Comparison of ENCODE assay signal across 29 cellular contexts in the genomic region with DNA sequence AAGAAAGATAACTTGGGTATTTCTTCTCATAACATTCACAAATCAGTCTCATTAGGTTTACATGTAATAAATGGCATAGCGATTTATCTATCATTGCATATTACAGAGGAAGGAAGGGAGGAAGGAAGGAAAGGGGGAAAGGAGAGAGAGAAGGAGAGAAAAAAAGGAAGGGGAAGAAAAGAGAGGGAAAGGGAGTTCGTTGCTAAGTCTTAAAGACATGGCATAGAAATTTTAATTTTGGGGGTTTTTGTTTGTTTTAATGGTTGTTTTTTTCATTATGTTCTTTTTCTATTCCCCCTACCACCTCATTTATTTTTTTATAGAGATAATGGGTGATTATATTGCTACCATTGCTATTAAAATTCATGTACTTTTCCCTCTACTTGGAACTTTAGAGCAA.
"Had no signal": no experiment of that assay in that cellular context is flagged by ENCODE, and none has a peak within 500 bp of the region (broad histone marks: within the 10 kb centered on the region; RNA-seq: fewer than 3 reads in every experiment).

No MANE protein-coding gene starts in this region.

- H3K36me3 ChIP-seq: stomach, suprapubic skin, thoracic aorta, thyroid gland, tibial artery, tibial nerve, transverse colon, upper lobe of left lung, upper lobe of right lung, uterus, vagina had no signal

- H3K27ac ChIP-seq: stomach, suprapubic skin, testis, thoracic aorta, thyroid gland, tibial artery, tibial nerve, transverse colon, upper lobe of left lung, upper lobe of right lung, uterus, vagina had no signal

- H3K9me3 Mint-ChIP-seq: stimulated activated memory B cell treated with anti-CD40 and anti-IgM and Interleukin-4, amounts not matched to agents 10 μg/mL and 1 μg/mL and 100 μg/mL, for 72 hours; stimulated activated naive B cell treated with anti-CD40 and anti-IgM and Interleukin-4, amounts not matched to agents 10 μg/mL and 1 μg/mL and 100 μg/mL, for 72 hours; stimulated activated naive CD8-positive, alpha-beta T cell treated with anti-CD3 and anti-CD28 coated beads, Interleukin-15, amount 100 ng/mL, for 72 hours; type B pancreatic cell had no signal

- H3K36me3 Mint-ChIP-seq: stimulated activated effector memory CD8-positive, alpha-beta T cell treated with anti-CD3 and anti-CD28 coated beads, Interleukin-12 subunit alpha, Interleukin-12 subunit beta, amount 100 ng/mL, for 72 hours; stimulated activated memory B cell treated with anti-CD40 and anti-IgM and Interleukin-4, amounts not matched to agents 10 μg/mL and 1 μg/mL and 100 μg/mL, for 72 hours; stimulated activated naive B cell treated with anti-CD40 and anti-IgM and Interleukin-4, amounts not matched to agents 10 μg/mL and 1 μg/mL and 100 μg/mL, for 72 hours; type B pancreatic cell had no signal

- H3K27me3 Mint-ChIP-seq: stimulated activated memory B cell treated with anti-CD40 and anti-IgM and Interleukin-4, amounts not matched to agents 10 μg/mL and 1 μg/mL and 100 μg/mL, for 72 hours; stimulated activated naive B cell treated with anti-CD40 and anti-IgM and Interleukin-4, amounts not matched to agents 10 μg/mL and 1 μg/mL and 100 μg/mL, for 72 hours; stimulated activated naive CD8-positive, alpha-beta T cell treated with anti-CD3 and anti-CD28 coated beads, Interleukin-15, amount 100 ng/mL, for 72 hours; stimulated activated naive CD8-positive, alpha-beta T cell treated with anti-CD3 and anti-CD28 coated beads, Interleukin-15, Interleukin-2, amounts not matched to agents 100 ng/mL and 50 ng/mL, for 24 hours; type B pancreatic cell had no signal

- H3K9me3 ChIP-seq: stomach, suprapubic skin, testis, thoracic aorta, thyroid gland, tibial artery, tibial nerve, transverse colon, upper lobe of left lung, upper lobe of right lung, uterus, vagina had no signal

- DNase-seq: stimulated activated CD4-positive, alpha-beta T cell treated with anti-CD3 and anti-CD28 coated beads, Interleukin-2, amount 100 ng/mL, for 48 hours; stimulated activated CD4-positive, alpha-beta T cell treated with anti-CD3 and anti-CD28 coated beads, Interleukin-4, amount 100 ng/mL, for 1 hour; stimulated activated CD4-positive, alpha-beta T cell treated with anti-CD3 and anti-CD28 coated beads, Interleukin-4, amount 100 ng/mL, for 24 hours; stimulated activated CD4-positive, alpha-beta T cell treated with anti-CD3 and anti-CD28 coated beads, Interleukin-4, amount 100 ng/mL, for 4 hours; stimulated activated CD8-positive, alpha-beta memory T cell treated with anti-CD3 and anti-CD28 coated beads, Interleukin-4, amount 100 ng/mL, for 48 hours; stimulated activated naive B cell treated with anti-CD40 and anti-IgM and Interleukin-4, amounts not matched to agents 10 μg/mL and 1 μg/mL and 100 μg/mL, for 72 hours; stimulated activated naive CD4-positive, alpha-beta T cell; stimulated activated naive CD4-positive, alpha-beta T cell treated with Interleukin-2 at 50 U/mL for 16 hours; stimulated activated naive CD8-positive, alpha-beta T cell treated with anti-CD3 and anti-CD28 coated beads, Interleukin-15, amount 100 ng/mL, for 72 hours; stimulated activated naive CD8-positive, alpha-beta T cell treated with anti-CD3 and anti-CD28 coated beads, Interleukin-15, Interleukin-2, amounts not matched to agents 100 U/mL and 50 U/mL, for 24 hours; stomach; substantia nigra; testis; thyroid gland; tibial artery; transverse colon; trophoblast cell; upper lobe of left lung; upper lobe of right lung; uterus had no signal

- FAIRE-seq: urothelium cell line had no signal

- H3K4me3 ChIP-seq: stomach, suprapubic skin, testis, thoracic aorta, thyroid gland, tibial artery, tibial nerve, transverse colon, upper lobe of left lung, upper lobe of right lung, uterus, vagina had no signal

- H3K4me3 Mint-ChIP-seq: stimulated activated effector memory CD8-positive, alpha-beta T cell treated with anti-CD3 and anti-CD28 coated beads, Interleukin-12 subunit alpha, Interleukin-12 subunit beta, amount 100 ng/mL, for 72 hours; stimulated activated memory B cell treated with anti-CD40 and anti-IgM and Interleukin-4, amounts not matched to agents 10 μg/mL and 1 μg/mL and 100 μg/mL, for 72 hours; stimulated activated naive B cell treated with anti-CD40 and anti-IgM and Interleukin-4, amounts not matched to agents 10 μg/mL and 1 μg/mL and 100 μg/mL, for 72 hours; stimulated activated naive CD8-positive, alpha-beta T cell treated with anti-CD3 and anti-CD28 coated beads, Interleukin-15, amount 100 ng/mL, for 72 hours; stimulated activated naive CD8-positive, alpha-beta T cell treated with anti-CD3 and anti-CD28 coated beads, Interleukin-15, Interleukin-2, amounts not matched to agents 100 ng/mL and 50 ng/mL, for 24 hours; type B pancreatic cell had no signal

- H3K4me1 ChIP-seq: stomach, suprapubic skin, testis, thyroid gland, tibial artery, tibial nerve, transverse colon, upper lobe of left lung, upper lobe of right lung, uterus, vagina had no signal

- H3K27me3 ChIP-seq: stomach, suprapubic skin, testis, thyroid gland, tibial artery, tibial nerve, transverse colon, upper lobe of left lung, upper lobe of right lung, uterus, vagina had no signal

- H3K27ac Mint-ChIP-seq: stimulated activated effector memory CD8-positive, alpha-beta T cell treated with anti-CD3 and anti-CD28 coated beads, Interleukin-12 subunit alpha, Interleukin-12 subunit beta, amount 100 ng/mL, for 72 hours; stimulated activated memory B cell treated with anti-CD40 and anti-IgM and Interleukin-4, amounts not matched to agents 10 μg/mL and 1 μg/mL and 100 μg/mL, for 72 hours; stimulated activated naive B cell treated with anti-CD40 and anti-IgM and Interleukin-4, amounts not matched to agents 10 μg/mL and 1 μg/mL and 100 μg/mL, for 72 hours; stimulated activated naive CD8-positive, alpha-beta T cell treated with anti-CD3 and anti-CD28 coated beads, Interleukin-15, amount 100 ng/mL, for 72 hours; stimulated activated naive CD8-positive, alpha-beta T cell treated with anti-CD3 and anti-CD28 coated beads, Interleukin-15, Interleukin-2, amounts not matched to agents 100 ng/mL and 50 ng/mL, for 24 hours; type B pancreatic cell had no signal

- H3K4me1 Mint-ChIP-seq: stimulated activated effector memory CD8-positive, alpha-beta T cell treated with anti-CD3 and anti-CD28 coated beads, Interleukin-12 subunit alpha, Interleukin-12 subunit beta, amount 100 ng/mL, for 72 hours; stimulated activated memory B cell treated with anti-CD40 and anti-IgM and Interleukin-4, amounts not matched to agents 10 μg/mL and 1 μg/mL and 100 μg/mL, for 72 hours; stimulated activated naive B cell treated with anti-CD40 and anti-IgM and Interleukin-4, amounts not matched to agents 10 μg/mL and 1 μg/mL and 100 μg/mL, for 72 hours; stimulated activated naive CD8-positive, alpha-beta T cell treated with anti-CD3 and anti-CD28 coated beads, Interleukin-15, amount 100 ng/mL, for 72 hours had no signal

- ATAC-seq: stimulated activated effector memory CD8-positive, alpha-beta T cell treated with anti-CD3 and anti-CD28 coated beads, Interleukin-12 subunit alpha, Interleukin-12 subunit beta, amount 100 ng/mL, for 72 hours; stimulated activated memory B cell treated with anti-CD40 and anti-IgM and Interleukin-4, amounts not matched to agents 10 μg/mL and 1 μg/mL and 100 μg/mL, for 72 hours; stimulated activated naive B cell treated with anti-CD40 and anti-IgM and Interleukin-4, amounts not matched to agents 10 μg/mL and 1 μg/mL and 100 μg/mL, for 72 hours; stimulated activated naive CD8-positive, alpha-beta T cell treated with anti-CD3 and anti-CD28 coated beads, Interleukin-15, amount 100 ng/mL, for 72 hours; stimulated activated naive CD8-positive, alpha-beta T cell treated with anti-CD3 and anti-CD28 coated beads, Interleukin-15, Interleukin-2, amounts not matched to agents 100 U/mL and 50 U/mL, for 24 hours; upper lobe of right lung had no signal
